In the genomic region with DNA sequence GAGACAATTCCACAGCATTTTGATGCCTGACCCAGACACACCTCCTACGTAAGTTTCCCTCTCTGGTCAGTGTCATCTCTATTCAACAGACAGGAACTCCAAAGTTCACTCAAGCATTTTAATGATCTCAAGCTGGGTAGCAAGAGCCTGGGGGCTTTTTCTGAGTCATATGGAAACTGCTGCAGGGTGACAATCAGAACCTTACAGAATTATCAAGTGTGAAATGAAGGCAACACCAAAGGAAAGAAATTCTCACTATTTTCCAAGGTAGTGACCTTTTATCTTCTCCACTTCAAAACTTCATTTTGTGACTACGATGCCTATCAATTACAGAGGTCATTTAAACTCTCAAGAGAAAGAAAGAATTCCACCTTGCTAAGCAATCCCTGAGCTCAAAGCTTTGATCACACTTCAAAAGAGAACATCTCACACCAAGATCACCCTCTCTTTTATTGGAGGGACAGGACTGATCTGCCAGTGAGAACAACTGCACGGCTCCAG, we compare ENCODE assay signal across 11 cellular contexts.
DNase-seq lines count a peak whose midpoint lies in the region; ATAC-seq and TF ChIP-seq lines count a peak whose summit lies in the region.
"Had no signal": no experiment of that assay in that cellular context is flagged by ENCODE, and none has a peak within 500 bp of the region (broad histone marks: within the 10 kb centered on the region; RNA-seq: fewer than 3 reads in every experiment).

No MANE protein-coding gene starts in this region.

- H3K27ac ChIP-seq in A673 (ENCODE audit: low read depth, low read length, poor library complexity, severe bottlenecking): no peak overlapping the region
- no peak overlapping the region for H3K27ac ChIP-seq in lower lobe of right lung

- no peaks in the 10 kb centered on the region for H3K36me3 Mint-ChIP-seq in activated B cell treated with CpG ODN at 0.5 μM for 24 hours (ENCODE audit: low read depth)
- H3K36me3 Mint-ChIP-seq: CD4-positive, CD25-positive, alpha-beta regulatory T cell had no signal

- peak; percentile 97 for ATAC-seq in GM19043 (IDR thresholded peaks at IDR 0.05; ENCODE audit: low read depth, unreplicated experiment)
- ATAC-seq in HG02970 (IDR thresholded peaks at IDR 0.05; ENCODE audit: low FRiP score, unreplicated experiment): peak; percentile 94
- peak; percentile 91 for ATAC-seq in activated B cell treated with CpG ODN at 0.5 μM for 24 hours (ENCODE audit: low read depth)
- no peak for ATAC-seq in Right ventricle myocardium inferior
- ATAC-seq in lower lobe of right lung: no peak
- ATAC-seq: left lobe of liver had no signal

- H3K4me3 ChIP-seq in A673 (ENCODE audit: low read depth, low read length, poor library complexity, severe bottlenecking) (no peak overlapping the region), lower lobe of right lung (no peak overlapping the region)

- no peak overlapping the region for H3K4me3 Mint-ChIP-seq in activated B cell treated with CpG ODN at 0.5 μM for 24 hours
- H3K4me3 Mint-ChIP-seq: CD4-positive, CD25-positive, alpha-beta regulatory T cell; central memory CD8-positive, alpha-beta T cell had no signal

- no peaks in the 10 kb centered on the region for H3K27me3 ChIP-seq in A673 (replicated peaks; ENCODE audit: insufficient read depth, low read depth, low read length, poor library complexity)
- no peaks in the 10 kb centered on the region for H3K27me3 ChIP-seq in lower lobe of right lung (ENCODE audit: low read depth)

- H3K27me3 Mint-ChIP-seq in activated B cell treated with CpG ODN at 0.5 μM for 24 hours: no peaks in the 10 kb centered on the region
- H3K27me3 Mint-ChIP-seq: CD4-positive, CD25-positive, alpha-beta regulatory T cell; central memory CD8-positive, alpha-beta T cell had no signal

- no peaks in the 10 kb centered on the region for H3K36me3 ChIP-seq in A673 (ENCODE audit: insufficient read depth, low read length, poor library complexity, severe bottlenecking)
- H3K36me3 ChIP-seq in lower lobe of right lung: no peaks in the 10 kb centered on the region

- CTCF ChIA-PET in A673 (lab: Charles Lee): interaction anchor here (0.5 to 0.8 kb wide), 2 partner anchors 75 to 1626 kb away, joined by 4 to 10 read pairs; no protein-coding TSS in a partner anchor
- CTCF ChIA-PET in activated B cell treated with CpG ODN at 0.5 μM for 24 hours (lab: Charles Lee): interaction anchor here (1.3 to 2.7 kb wide), 3 partner anchors 9 to 75 kb away, joined by 3 to 9 read pairs (median 9); no protein-coding TSS in a partner anchor

- DNase-seq in A673 (ENCODE audit: low spot score) (peak; percentile 85), activated B cell treated with CpG ODN at 0.5 μM for 24 hours (no peak), SW 1271 (lab: John Stamatoyannopoulos, UW) (no peak), Right ventricle myocardium inferior (ENCODE audit: missing footprints) (no peak), NOMO-1 treated with DMSO at 0.1 percent for 48 hours (lab: John Stamatoyannopoulos, UW; ENCODE audit: unreplicated experiment) (no peak), lower lobe of right lung (no peak)

- H3K4me1 ChIP-seq in A673 (ENCODE audit: insufficient read depth, low read length, poor library complexity, severe bottlenecking) (peaks cover 23% of the 10 kb centered on the region), lower lobe of right lung (no peaks in the 10 kb centered on the region)

- H3K9me3 ChIP-seq in A673 (ENCODE audit: low read depth, low read length, poor library complexity, severe bottlenecking): no peaks in the 10 kb centered on the region
- no peaks in the 10 kb centered on the region for H3K9me3 ChIP-seq in lower lobe of right lung

- peak overlapping the region; percentile 74 for H3K27ac Mint-ChIP-seq in activated B cell treated with CpG ODN at 0.5 μM for 24 hours
- H3K27ac Mint-ChIP-seq: CD4-positive, CD25-positive, alpha-beta regulatory T cell had no signal

- TF ChIP-seq CTCF in A673 (conservative IDR thresholded peaks at IDR 0.05; ENCODE audit: low read depth, low read length): no peak
- TF ChIP-seq CTCF in activated B cell treated with CpG ODN at 0.5 μM for 24 hours (IDR thresholded peaks at IDR 0.05): no peak
- no peak for TF ChIP-seq CTCF in lower lobe of right lung (IDR thresholded peaks at IDR 0.05)

- no peaks in the 10 kb centered on the region for H3K9me3 Mint-ChIP-seq in activated B cell treated with CpG ODN at 0.5 μM for 24 hours

- POLR2A ChIA-PET in A673 (lab: Charles Lee; ENCODE audit: low non-redundant PET): no interaction called here
- POLR2A ChIA-PET in activated B cell treated with CpG ODN at 0.5 μM for 24 hours (lab: Charles Lee): no interaction called here

- H3K4me1 Mint-ChIP-seq in activated B cell treated with CpG ODN at 0.5 μM for 24 hours: peaks cover 17% of the 10 kb centered on the region
- H3K4me1 Mint-ChIP-seq: central memory CD8-positive, alpha-beta T cell had no signal

- intact Hi-C loops in A673 (cut with micrococcal nuclease; ENCODE audit: unreplicated experiment): no loop called here
- intact Hi-C loops in activated B cell treated with CpG ODN at 0.5 μM for 24 hours (cut with micrococcal nuclease): loop anchor here (1.0 to 5.0 kb wide), 3 partner anchors 11 to 1166 kb away; a partner anchor contains a TSS
- intact Hi-C loops in Right ventricle myocardium inferior (cut with DNase I): no loop called here
- intact Hi-C loops in lower lobe of right lung (cut with DNase I): no loop called here

- no TSS peak for BruUV-seq in A673 (replicated peaks; lab: Mats Ljungman, UMichigan)

Comparison
In these comparisons a context has a peak if more than half of its experiments do, and no peak if none do; other contexts are left out.
1. ATAC-seq: peak in GM19043 (single experiment), HG02970 (single experiment) and activated B cell treated with CpG ODN at 0.5 μM for 24 hours (single experiment); none in Right ventricle myocardium inferior (single experiment) and lower lobe of right lung (0 of 2).